In the genomic region with DNA sequence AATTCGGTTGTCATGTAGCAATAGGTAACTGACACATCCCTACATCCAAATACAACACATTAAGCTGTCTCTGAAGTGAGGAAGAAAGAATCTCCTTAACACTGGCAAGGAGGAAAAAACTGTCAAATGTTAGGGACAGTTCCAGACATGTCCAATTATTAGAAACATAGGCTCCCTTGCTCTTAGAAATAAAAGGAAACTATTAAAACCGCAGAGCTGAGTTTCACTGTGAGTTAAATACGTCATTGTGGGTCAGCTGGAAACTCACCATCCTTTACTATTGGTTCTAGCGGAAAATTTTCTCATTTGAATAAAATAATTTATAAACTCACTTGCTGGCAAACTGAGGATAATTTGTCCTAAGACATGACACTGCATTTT, we compare ENCODE assay signal across 18 cellular contexts. TPM values are rescaled to one million over a fixed set of nuclear protein-coding genes. Genes with fewer than 3 reads are reported as not detected.
DNase-seq lines count a peak whose midpoint lies in the region; ATAC-seq and TF ChIP-seq lines count a peak whose summit lies in the region.
"Had no signal": no experiment of that assay in that cellular context is flagged by ENCODE, and none has a peak within 500 bp of the region (broad histone marks: within the 10 kb centered on the region; RNA-seq: fewer than 3 reads in every experiment).

No MANE protein-coding gene starts in this region.

- H3K27ac ChIP-seq in cardiac muscle cell (peak overlapping the region; percentile 79), heart left ventricle (no peak overlapping the region), neural cell (ENCODE audit: low read length) (no peak overlapping the region), RWPE1 (no peak overlapping the region)
- H3K27ac ChIP-seq: GM23248 had no signal

- no peaks in the 10 kb centered on the region for H4K20me1 ChIP-seq in neural cell (ENCODE audit: insufficient read depth)

- DNase-seq in cardiac muscle cell (ENCODE audit: low read depth in 1 of 2, low spot score in 1 of 2), result no peak
- DNase-seq in heart left ventricle, result no peak
- DNase-seq in epidermal melanocyte (ENCODE audit: insufficient read length, low spot score), result peak; percentile 21
- no peak for DNase-seq in RWPE1 (ENCODE audit: low spot score)
- DNase-seq in globus pallidus (ENCODE audit: low spot score), result no peak
- no peak for DNase-seq in stimulated activated CD4-positive, alpha-beta T cell treated with anti-CD3 and anti-CD28 coated beads, Interleukin-4, amount 100 ng/mL, for 24 hours
- DNase-seq: 8988T; Calu3; CD4-positive, alpha-beta memory T cell; GM23248; HCEC 1CT; NCI-H1417; NCI-H1930; NCI-H2171; NCI-H446 treated with DMSO at 0.1 percent for 48 hours; NK-92 treated with Interleukin-12 subunit alpha and Interleukin-12 subunit beta, amount 100 ng/mL, for 24 hours had no signal

- H3K9me3 ChIP-seq in cardiac muscle cell (ENCODE audit: low read depth) (no peaks in the 10 kb centered on the region), heart left ventricle (peaks cover 0 to 25% (median 2%) of the 10 kb centered on the region in 12 donors), neural cell (ENCODE audit: low read length) (peaks cover 5% of the 10 kb centered on the region)

- H3K9me2 ChIP-seq in neural cell (ENCODE audit: insufficient read depth, low read length), result no peaks in the 10 kb centered on the region

- intact Hi-C loops in heart left ventricle (cut with DNase I), result no loop called here

- WGBS in heart left ventricle, 4 donors, result 73 to 96% (median 88%) methylated on average over 4 of the region's 4 CpGs

- H3K4me1 ChIP-seq in cardiac muscle cell (ENCODE audit: low read depth), result peaks cover 44% of the 10 kb centered on the region
- H3K4me1 ChIP-seq in heart left ventricle, result peaks cover 0 to 62% (median 13%) of the 10 kb centered on the region in 12 donors

- no peak for TF ChIP-seq RAD21 in neural cell (conservative IDR thresholded peaks at IDR 0.05)

- no peaks in the 10 kb centered on the region for H3F3A ChIP-seq in neural cell (ENCODE audit: insufficient read depth, low read length, poor library complexity, severe bottlenecking)

- H3K79me2 ChIP-seq in neural cell (replicated peaks; ENCODE audit: insufficient read depth, low read length), result no peaks in the 10 kb centered on the region

- no peak overlapping the region for H3K9ac ChIP-seq in neural cell (ENCODE audit: low read length)
- H3K9ac ChIP-seq: GM23248 had no signal

- POLR2A ChIA-PET in RWPE1 (lab: Yijun Ruan, JAX; ENCODE audit: low non-redundant PET), result no interaction called here

- H3K27me3 ChIP-seq in cardiac muscle cell (no peaks in the 10 kb centered on the region), heart left ventricle (no peaks in the 10 kb centered on the region), neural cell (ENCODE audit: insufficient read depth, low read depth, low read length) (no peaks in the 10 kb centered on the region)

- no peak for TF ChIP-seq CTCF in cardiac muscle cell (IDR thresholded peaks at IDR 0.05; ENCODE audit: low read depth, low read length)
- TF ChIP-seq CTCF in heart left ventricle (IDR thresholded peaks at IDR 0.05), result no peak
- no peak for TF ChIP-seq CTCF in neural cell (IDR thresholded peaks at IDR 0.05; ENCODE audit: poor library complexity, severe bottlenecking)
- no peak for TF ChIP-seq CTCF in RWPE1 (conservative IDR thresholded peaks at IDR 0.05; ENCODE audit: low read depth)

- no peak overlapping the region for H2AFZ ChIP-seq in neural cell (ENCODE audit: low read depth, low read length)
- H2AFZ ChIP-seq: GM23248 had no signal

- no peak overlapping the region for H3K4me3 ChIP-seq in cardiac muscle cell
- no peak overlapping the region for H3K4me3 ChIP-seq in heart left ventricle
- H3K4me3 ChIP-seq in neural cell (ENCODE audit: low read length), result no peak overlapping the region
- H3K4me3 ChIP-seq: GM23248 had no signal

- H3K36me3 ChIP-seq in cardiac muscle cell (no peaks in the 10 kb centered on the region), heart left ventricle (peaks cover 0 to 3% (median 0%) of the 10 kb centered on the region in 9 donors), neural cell (ENCODE audit: insufficient read depth, low read length) (no peaks in the 10 kb centered on the region)

- ATAC-seq in heart left ventricle (no peak), GM18868 (IDR thresholded peaks at IDR 0.05; ENCODE audit: unreplicated experiment) (no peak)

- TF ChIP-seq EP300 in neural cell (conservative IDR thresholded peaks at IDR 0.05; ENCODE audit: poor library complexity, severe bottlenecking), result peak; percentile 38

- no peak overlapping the region for H3K4me2 ChIP-seq in neural cell (ENCODE audit: low read length)

- CTCF ChIA-PET in RWPE1 (lab: Yijun Ruan, JAX), result no interaction called here

- TF ChIP-seq POLR2A in heart left ventricle (IDR thresholded peaks at IDR 0.05), result no peak

TF ChIP-seq in neural cell, 6 proteins besides CTCF, POLR2A, EP300 and RAD21:
- TF ChIP-seq, protein P1, sequence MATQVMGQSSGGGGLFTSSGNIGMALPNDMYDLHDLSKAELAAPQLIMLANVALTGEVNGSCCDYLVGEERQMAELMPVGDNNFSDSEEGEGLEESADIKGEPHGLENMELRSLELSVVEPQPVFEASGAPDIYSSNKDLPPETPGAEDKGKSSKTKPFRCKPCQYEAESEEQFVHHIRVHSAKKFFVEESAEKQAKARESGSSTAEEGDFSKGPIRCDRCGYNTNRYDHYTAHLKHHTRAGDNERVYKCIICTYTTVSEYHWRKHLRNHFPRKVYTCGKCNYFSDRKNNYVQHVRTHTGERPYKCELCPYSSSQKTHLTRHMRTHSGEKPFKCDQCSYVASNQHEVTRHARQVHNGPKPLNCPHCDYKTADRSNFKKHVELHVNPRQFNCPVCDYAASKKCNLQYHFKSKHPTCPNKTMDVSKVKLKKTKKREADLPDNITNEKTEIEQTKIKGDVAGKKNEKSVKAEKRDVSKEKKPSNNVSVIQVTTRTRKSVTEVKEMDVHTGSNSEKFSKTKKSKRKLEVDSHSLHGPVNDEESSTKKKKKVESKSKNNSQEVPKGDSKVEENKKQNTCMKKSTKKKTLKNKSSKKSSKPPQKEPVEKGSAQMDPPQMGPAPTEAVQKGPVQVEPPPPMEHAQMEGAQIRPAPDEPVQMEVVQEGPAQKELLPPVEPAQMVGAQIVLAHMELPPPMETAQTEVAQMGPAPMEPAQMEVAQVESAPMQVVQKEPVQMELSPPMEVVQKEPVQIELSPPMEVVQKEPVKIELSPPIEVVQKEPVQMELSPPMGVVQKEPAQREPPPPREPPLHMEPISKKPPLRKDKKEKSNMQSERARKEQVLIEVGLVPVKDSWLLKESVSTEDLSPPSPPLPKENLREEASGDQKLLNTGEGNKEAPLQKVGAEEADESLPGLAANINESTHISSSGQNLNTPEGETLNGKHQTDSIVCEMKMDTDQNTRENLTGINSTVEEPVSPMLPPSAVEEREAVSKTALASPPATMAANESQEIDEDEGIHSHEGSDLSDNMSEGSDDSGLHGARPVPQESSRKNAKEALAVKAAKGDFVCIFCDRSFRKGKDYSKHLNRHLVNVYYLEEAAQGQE (IDR thresholded peaks at IDR 0.05; ENCODE audit: borderline replicate concordance), result no peak
- no peak for TF ChIP-seq POLR2AphosphoS5 (IDR thresholded peaks at IDR 0.05)
- no peak for TF ChIP-seq MXI1 (conservative IDR thresholded peaks at IDR 0.05; ENCODE audit: poor library complexity, severe bottlenecking)
- TF ChIP-seq SMC3 (conservative IDR thresholded peaks at IDR 0.05; ENCODE audit: poor library complexity), result no peak
- TF ChIP-seq TAF1 (IDR thresholded peaks at IDR 0.05; ENCODE audit: low read depth), result no peak
- TF ChIP-seq EZH2 (IDR thresholded peaks at IDR 0.05; ENCODE audit: borderline replicate concordance, insufficient read depth, low read length, poor library complexity, severe bottlenecking), result no peak

RNA-seq across cellular contexts. Expression of gene STARD13, which starts 40.7 kb away (rescaled TPM):
- total RNA-seq in cardiac muscle cell (23.5 and 23.8 TPM in 2 replicates), heart left ventricle (10 to 100 TPM; 18.6 to 39.2 (median 31.6) TPM)
- polyA plus RNA-seq in cardiac muscle cell (15.7 and 16.5 TPM in 2 replicates), heart left ventricle (10 to 100 TPM in 1 of 2 donors, 1 to 10 TPM in 1; 9.3 to 15.1 TPM), neural cell (0.05 TPM in 1 of 2 replicates, not detected in the other)
- polyA minus RNA-seq in neural cell, result 0.23 and 0.73 TPM in 2 replicates
- polyA plus RNA-seq: CD4-positive, alpha-beta memory T cell had no signal
